1 cellular context compared by ENCODE assay signal in genomic region chr3:51997172-51997571, GRCh38.
A peak's percentile ranks its signal among the peaks of the same experiment; 100 is the strongest.
TF ChIP-seq lines count a peak whose summit lies in the region.

No MANE protein-coding gene starts in this region.

TF ChIP-seq in K562, 482 proteins besides CTCF, POLR2A, EP300 and RAD21:
- no peak for TF ChIP-seq POLR2AphosphoS5 (IDR thresholded peaks at IDR 0.05; ENCODE audit: control insufficient read depth, insufficient read depth, low read depth, low read length)
- peak; percentile 32 to 37; a peak in 2 of 4 replicates for TF ChIP-seq KDM1A (IDR thresholded peaks at IDR 0.05)
- TF ChIP-seq PTBP1 (IDR thresholded peaks at IDR 0.05; ENCODE audit: low read depth, low read length): no peak
- no peak for TF ChIP-seq TRIM24 (IDR thresholded peaks at IDR 0.05)
- TF ChIP-seq ZNF384 (IDR thresholded peaks at IDR 0.05; ENCODE audit: low read depth, low read length): no peak
- TF ChIP-seq BCOR (IDR thresholded peaks at IDR 0.05): peak; percentile 75; the same call in 1 of the 2 replicates
- TF ChIP-seq RBM25 (IDR thresholded peaks at IDR 0.05; ENCODE audit: low read depth, low read length, severe bottlenecking): peak; percentile 30
- no peak for TF ChIP-seq NCOA4 (IDR thresholded peaks at IDR 0.05; ENCODE audit: partially characterized antibody)
